Comparison of ENCODE assay signal across 9 cellular contexts in the genomic region with DNA sequence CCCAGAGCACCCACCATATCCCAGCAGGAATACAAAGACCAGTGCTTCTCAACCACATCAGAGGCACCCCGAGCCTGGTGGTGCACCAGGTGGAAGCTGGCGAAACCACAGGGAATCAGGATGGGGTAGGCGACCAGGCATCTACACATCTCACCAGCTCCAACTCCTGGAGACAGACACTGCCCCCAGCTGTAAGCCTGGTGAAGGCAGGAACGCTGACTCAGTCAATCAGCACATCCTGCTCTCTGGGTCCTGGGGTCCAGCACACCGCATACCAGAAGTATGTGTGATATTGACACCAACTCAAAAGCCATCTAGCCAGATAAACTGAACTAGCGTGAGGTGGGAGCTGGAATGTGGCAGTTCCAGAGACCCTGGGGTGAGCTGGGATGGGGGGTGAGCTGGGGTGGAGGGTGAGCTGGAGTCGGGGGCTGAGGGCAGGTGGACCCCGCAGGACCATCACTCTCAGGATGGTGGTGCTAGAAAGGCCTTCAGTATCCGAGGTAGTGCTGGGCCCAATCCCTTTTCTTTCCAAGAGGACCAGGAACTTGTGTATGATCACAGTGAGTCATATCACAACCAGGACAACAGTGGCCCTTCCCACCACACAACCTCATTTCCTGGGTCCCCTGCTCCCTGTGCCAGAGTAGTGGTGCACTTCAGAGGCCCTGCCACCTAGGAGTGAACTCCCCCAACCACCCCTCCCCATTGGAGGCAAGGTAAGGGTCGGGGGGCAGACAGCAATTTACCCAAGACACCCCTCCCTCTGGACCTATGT. TPM values are rescaled to one million over a fixed set of nuclear protein-coding genes. Genes with fewer than 3 reads are reported as not detected.
DNase-seq lines count a peak whose midpoint lies in the region; ATAC-seq, FAIRE-seq and TF ChIP-seq lines count a peak whose summit lies in the region.
"Had no signal": no experiment of that assay in that cellular context is flagged by ENCODE, and none has a peak within 500 bp of the region (broad histone marks: within the 10 kb centered on the region; RNA-seq: fewer than 3 reads in every experiment).

No MANE protein-coding gene starts in this region.

- POLR2A ChIA-PET in T-cell (lab: Charles Lee), result no interaction called here

- no peaks in the 10 kb centered on the region for H3K9me3 Mint-ChIP-seq in T-cell

- peaks cover 0 to 5% of the 10 kb centered on the region in 2 donors for H3K27me3 Mint-ChIP-seq in T-cell

- ATAC-seq in T-cell (replicated peaks in 1 of 4) (no peak), HG02571 (IDR thresholded peaks at IDR 0.05; ENCODE audit: unreplicated experiment) (no peak)

- peaks cover 34 to 36% (median 34%) of the 10 kb centered on the region in 3 donors for H3K4me1 Mint-ChIP-seq in T-cell

- H3K36me3 Mint-ChIP-seq in T-cell, result peaks cover 1% of the 10 kb centered on the region

- FAIRE-seq in GM12891 (lab: Jason Lieb, UNC), result peak; percentile 70

- peak overlapping the region in 1 of 2 donors; percentile 79 for H3K27ac Mint-ChIP-seq in T-cell

- CTCF ChIA-PET in T-cell (lab: Charles Lee), result interaction anchor here in 1 of 2 donors (0.6 to 1.5 kb wide), 3 partner anchors 15 to 150 kb away, joined by 3 to 5 read pairs (median 3); no protein-coding TSS in a partner anchor

- DNase-seq in GM12891 (ENCODE audit: insufficient read length, low spot score), result no peak
- no peak for DNase-seq in T-cell
- DNase-seq in fibroblast of mammary gland (ENCODE audit: low read depth), result peak; percentile 78
- no peak for DNase-seq in skeletal muscle cell (ENCODE audit: low read depth)
- DNase-seq in NCI-H1417 (lab: John Stamatoyannopoulos, UW), result no peak
- no peak for DNase-seq in HK-2 (ENCODE audit: unreplicated experiment)
- DNase-seq: Kasumi-1, spleen had no signal

- TF ChIP-seq CTCF in fibroblast of mammary gland (conservative IDR thresholded peaks at IDR 0.05; ENCODE audit: control insufficient read depth, insufficient read depth, low read depth, low read length), result peak; percentile 30

- H3K4me3 ChIP-seq in fibroblast of mammary gland (ENCODE audit: control insufficient read depth, low read depth, low read length) (peak overlapping the region; percentile 75), skeletal muscle cell (ENCODE audit: low read depth, low read length) (peak overlapping the region; percentile 81)

- peak overlapping the region in 2 of 3 donors; percentile 58 to 67 for H3K4me3 Mint-ChIP-seq in T-cell

- TF ChIP-seq POLR2A in GM12891 (IDR thresholded peaks at IDR 0.05; ENCODE audit: low read depth, low read length), result no peak

TF ChIP-seq in GM12891, 5 proteins besides CTCF, POLR2A, EP300 and RAD21:
- no peak for TF ChIP-seq POLR2AphosphoS5 (IDR thresholded peaks at IDR 0.05; ENCODE audit: low read depth, low read length)
- no peak for TF ChIP-seq SPI1 (IDR thresholded peaks at IDR 0.05; ENCODE audit: low read depth, low read length)
- no peak for TF ChIP-seq POU2F2 (IDR thresholded peaks at IDR 0.05; ENCODE audit: low read depth, low read length)
- no peak for TF ChIP-seq PAX5 (IDR thresholded peaks at IDR 0.05; ENCODE audit: insufficient read depth, low read length, severe bottlenecking)
- no peak for TF ChIP-seq TAF1 (IDR thresholded peaks at IDR 0.05; ENCODE audit: low read depth, low read length)

RNA-seq across cellular contexts. Expression of a gene that starts 2.5 kb away (rescaled TPM):
- 36.9 TPM for polyA plus RNA-seq in GM12891 (2012; ENCODE audit: low read depth, missing spikeins)
- total RNA-seq in T-cell, result 10 to 100 TPM; 11.6 to 41.3 (median 21.1) TPM

RNA-seq across cellular contexts. Expression of a gene that starts 24.3 kb away (rescaled TPM):
- 8.4 TPM for polyA plus RNA-seq in GM12891 (2012; ENCODE audit: low read depth, missing spikeins)
- 10 to 100 TPM in 4 of 5 donors, 1 to 10 TPM in 1; 9.5 to 28.2 (median 12.3) TPM for total RNA-seq in T-cell

RNA-seq across cellular contexts. Expression of a gene that starts 26.5 kb away (rescaled TPM):
- polyA plus RNA-seq in GM12891 (2012; ENCODE audit: low read depth, missing spikeins), result 38.1 TPM
- 10 to 100 TPM in 4 of 5 donors, 1 to 10 TPM in 1; 9.8 to 17.8 (median 12.8) TPM for total RNA-seq in T-cell

RNA-seq across cellular contexts. Expression of a gene that starts 38.7 kb away (rescaled TPM):
- polyA plus RNA-seq in GM12891 (2012; ENCODE audit: low read depth, missing spikeins), result 73.2 TPM
- 1 to 10 TPM; 1.1 to 5.8 (median 4.3) TPM for total RNA-seq in T-cell

RNA-seq across cellular contexts. Expression of a gene that starts 44.5 kb away (rescaled TPM):
- polyA plus RNA-seq in GM12891 (2012; ENCODE audit: low read depth, missing spikeins), result 42.8 TPM
- total RNA-seq in T-cell, result 100 to 1,000 TPM; 196 to 226 (median 216) TPM
